9 cellular contexts compared by ENCODE assay signal in the genomic region with DNA sequence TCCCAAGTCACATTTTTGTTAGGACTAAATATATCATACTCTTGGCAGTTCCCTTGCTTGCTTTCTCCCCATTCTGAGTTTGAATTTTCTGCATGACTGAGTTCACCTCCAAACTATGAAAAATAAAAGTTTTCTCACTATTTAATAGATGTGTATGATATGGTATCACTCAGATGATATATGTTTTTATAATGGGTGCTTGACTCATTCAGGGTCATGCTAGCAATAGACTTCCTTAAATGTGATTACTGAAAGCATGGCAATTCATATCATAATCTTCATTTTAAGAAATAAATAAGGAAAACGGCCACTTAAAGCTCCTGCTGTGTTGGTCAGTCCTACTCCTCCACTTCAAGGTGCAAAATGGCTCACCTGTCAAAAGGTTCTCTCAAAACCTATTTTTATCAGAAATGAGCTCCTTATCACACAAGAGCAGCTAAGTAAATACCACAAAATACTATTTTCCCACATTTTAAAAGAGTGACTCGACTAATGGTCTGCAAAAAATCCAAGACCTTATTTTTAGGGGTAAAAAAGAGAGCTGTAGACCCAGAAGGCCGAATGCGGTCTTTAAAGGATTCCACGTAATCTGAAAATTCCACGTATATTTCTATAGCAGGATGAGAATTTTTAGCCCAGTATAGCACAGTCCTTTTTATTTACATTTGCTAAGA. TPM values are rescaled to one million over a fixed set of nuclear protein-coding genes. Genes with fewer than 3 reads are reported as not detected.
DNase-seq lines count a peak whose midpoint lies in the region; ATAC-seq and TF ChIP-seq lines count a peak whose summit lies in the region.
"Had no signal": no experiment of that assay in that cellular context is flagged by ENCODE, and none has a peak within 500 bp of the region (broad histone marks: within the 10 kb centered on the region; RNA-seq: fewer than 3 reads in every experiment).

No MANE protein-coding gene starts in this region.

- H3K27me3 ChIP-seq in GM06990 (replicated peaks; ENCODE audit: control insufficient read depth, insufficient read depth, low read length) (no peaks in the 10 kb centered on the region), OCI-LY3 (ENCODE audit: low read depth, low read length) (no peaks in the 10 kb centered on the region), prostate gland (replicated peaks; ENCODE audit: insufficient read depth) (no peaks in the 10 kb centered on the region)

- no peak for ATAC-seq in HG02798 (IDR thresholded peaks at IDR 0.05; ENCODE audit: poor library complexity, unreplicated experiment)
- ATAC-seq in HG02588 (IDR thresholded peaks at IDR 0.05; ENCODE audit: unreplicated experiment): no peak
- no peak for ATAC-seq in HG03378 (IDR thresholded peaks at IDR 0.05; ENCODE audit: unreplicated experiment)

- peak overlapping the region; percentile 95 for H3K27ac Mint-ChIP-seq in endothelial cell (ENCODE audit: unreplicated experiment)

- intact Hi-C loops in prostate gland (cut with DNase I): no loop called here

- no peak for TF ChIP-seq POLR2A in prostate gland (IDR thresholded peaks at IDR 0.05)

- H3K9ac ChIP-seq in OCI-LY3 (ENCODE audit: low read length): peak overlapping the region; percentile 87

- TF ChIP-seq CTCF in GM06990 (IDR thresholded peaks at IDR 0.05; ENCODE audit: insufficient read depth, low read length, poor library complexity, severe bottlenecking) (no peak), OCI-LY3 (IDR thresholded peaks at IDR 0.05; ENCODE audit: low read depth, low read length) (no peak), endothelial cell (IDR thresholded peaks at IDR 0.05; ENCODE audit: unreplicated experiment) (no peak), prostate gland (IDR thresholded peaks at IDR 0.05) (no peak)

- no peaks in the 10 kb centered on the region for H3K27me3 Mint-ChIP-seq in endothelial cell (ENCODE audit: unreplicated experiment)

- H3K9me3 ChIP-seq in OCI-LY3 (ENCODE audit: insufficient read depth, low read length) (no peaks in the 10 kb centered on the region), prostate gland (no peaks in the 10 kb centered on the region)

- H3K79me2 ChIP-seq in OCI-LY3 (ENCODE audit: low read length): 0 out of 2 replicates have a peak, but pooled peaks cover 2% of the 10 kb centered on the region

- H3K4me3 ChIP-seq in GM06990 (replicated peaks; ENCODE audit: low read depth, low read length) (peak overlapping the region; percentile 93), OCI-LY3 (ENCODE audit: low read length) (peak overlapping the region; percentile 82), prostate gland (peak overlapping the region; percentile 50 to 62)

- peak overlapping the region; percentile 75 for H3K27ac ChIP-seq in OCI-LY3 (ENCODE audit: low read length)
- peak overlapping the region; percentile 92 to 93 for H3K27ac ChIP-seq in prostate gland

- H3K4me1 ChIP-seq in OCI-LY3 (ENCODE audit: low read length) (peaks cover 32% of the 10 kb centered on the region), prostate gland (replicated peaks) (peaks cover 2% of the 10 kb centered on the region)

- H3K36me3 Mint-ChIP-seq in endothelial cell (ENCODE audit: low read depth, unreplicated experiment): no peaks in the 10 kb centered on the region

- H3K36me3 ChIP-seq in GM06990 (ENCODE audit: control insufficient read depth, insufficient read depth, low read length) (no peaks in the 10 kb centered on the region), OCI-LY3 (replicated peaks; ENCODE audit: low read depth, low read length) (no peaks in the 10 kb centered on the region), prostate gland (no peaks in the 10 kb centered on the region)

- WGBS in prostate gland: 62% methylated on average over 6 of the region's 6 CpGs

- H3K4me3 Mint-ChIP-seq in endothelial cell (ENCODE audit: unreplicated experiment): peak overlapping the region; percentile 98

- H4K20me1 ChIP-seq in OCI-LY3 (ENCODE audit: insufficient read depth, low read length): no peaks in the 10 kb centered on the region

- 0 out of 2 replicates have a peak overlapping the region, but pooled peaks have one; percentile 57 for H2AFZ ChIP-seq in OCI-LY3 (ENCODE audit: low read depth, low read length)

- DNase-seq in GM06990 (ENCODE audit: extremely low read depth, insufficient read length) (no peak), endothelial cell (ENCODE audit: low spot score) (no peak), prostate gland (ENCODE audit: low spot score) (no peak)
- DNase-seq in NK-92 treated with Interleukin-12 subunit alpha and Interleukin-12 subunit beta, amount 100 ng/mL, for 24 hours (lab: John Stamatoyannopoulos, UW): no peak

- H3K4me2 ChIP-seq in OCI-LY3 (ENCODE audit: low read length): peak overlapping the region; percentile 84

- no peaks in the 10 kb centered on the region for H3K9me3 Mint-ChIP-seq in endothelial cell (ENCODE audit: unreplicated experiment)

- H3K4me1 Mint-ChIP-seq in endothelial cell (ENCODE audit: unreplicated experiment): peaks cover 16% of the 10 kb centered on the region

RNA-seq across cellular contexts. Expression of a gene that starts 3.9 kb away (rescaled TPM):
- 9.0 TPM for total RNA-seq in endothelial cell (ENCODE audit: unreplicated experiment)
- 10 to 100 TPM; 15.1 to 17.6 TPM for total RNA-seq in prostate gland

RNA-seq across cellular contexts. Expression of a gene that starts 23.6 kb away (rescaled TPM):
- total RNA-seq in endothelial cell (ENCODE audit: unreplicated experiment) (7.2 TPM), prostate gland (10 to 100 TPM; 21.0 to 27.9 TPM)

RNA-seq across cellular contexts. Expression of a gene that starts 28.7 kb away (rescaled TPM):
- total RNA-seq in endothelial cell (ENCODE audit: unreplicated experiment) (177 TPM), prostate gland (100 to 1,000 TPM; 124 to 152 TPM)

RNA-seq across cellular contexts. Expression of a gene that starts 36.0 kb away (rescaled TPM):
- total RNA-seq in endothelial cell (ENCODE audit: unreplicated experiment) (not detected), prostate gland (not detected)
- total RNA-seq: RPMI7951 had no signal

RNA-seq across cellular contexts. Expression of a gene that starts 49.1 kb away (rescaled TPM):
- total RNA-seq in endothelial cell (ENCODE audit: unreplicated experiment) (35.5 TPM), prostate gland (10 to 100 TPM; 39.8 to 53.3 TPM)
